In the genomic region with DNA sequence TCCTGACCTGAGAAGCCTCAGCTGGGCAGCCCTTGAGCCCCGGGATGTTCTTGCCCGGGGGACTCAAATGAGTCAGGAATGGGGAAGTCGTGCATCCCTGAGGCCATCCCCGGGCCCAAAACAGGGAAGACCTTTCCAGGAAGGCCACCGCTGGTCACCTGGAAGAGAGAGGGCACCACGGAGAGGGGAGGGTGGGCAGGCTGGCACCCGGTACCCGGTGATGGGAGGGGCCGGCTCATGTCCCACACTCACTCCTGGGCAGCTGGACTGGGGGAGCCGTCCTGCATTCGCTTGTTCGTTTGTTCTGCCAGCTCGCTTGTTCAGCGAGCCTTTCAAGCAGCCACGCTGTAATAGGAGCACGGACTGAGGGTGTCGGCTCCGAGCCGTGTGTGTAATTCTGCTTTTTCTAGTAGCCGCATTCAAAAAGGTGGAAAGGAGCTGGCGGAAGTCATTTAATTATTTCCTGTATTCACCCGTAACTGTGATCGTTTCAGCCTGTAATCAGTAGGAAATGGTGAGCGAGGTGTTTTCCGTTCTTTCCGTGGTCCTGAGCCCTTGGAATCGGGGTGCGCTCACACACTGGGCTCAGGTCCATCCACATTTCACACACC, we compare ENCODE assay signal across 18 cellular contexts. TPM values are rescaled to one million over a fixed set of nuclear protein-coding genes. Genes with fewer than 3 reads are reported as not detected.
DNase-seq lines count a peak whose midpoint lies in the region; ATAC-seq lines count a peak whose summit lies in the region.
"Had no signal": no experiment of that assay in that cellular context is flagged by ENCODE, and none has a peak within 500 bp of the region (broad histone marks: within the 10 kb centered on the region; RNA-seq: fewer than 3 reads in every experiment).

No MANE protein-coding gene starts in this region.

- H3K4me1 Mint-ChIP-seq in activated naive CD8-positive, alpha-beta T cell treated with anti-CD3 and anti-CD28 coated beads, Interleukin-2, amount 10 ng/mL, durations not matched to agents 7 days and 5 days = peaks cover 1% of the 10 kb centered on the region
- no peaks in the 10 kb centered on the region for H3K4me1 Mint-ChIP-seq in activated naive CD8-positive, alpha-beta T cell treated with anti-CD3 and anti-CD28 coated beads for 36 hours
- peaks cover 2% of the 10 kb centered on the region for H3K4me1 Mint-ChIP-seq in T-helper 17 cell

- peaks cover 3% of the 10 kb centered on the region for H3K27me3 Mint-ChIP-seq in activated naive CD8-positive, alpha-beta T cell treated with anti-CD3 and anti-CD28 coated beads, Interleukin-2, amount 10 ng/mL, durations not matched to agents 7 days and 5 days
- peaks cover 5% of the 10 kb centered on the region for H3K27me3 Mint-ChIP-seq in activated naive CD8-positive, alpha-beta T cell treated with anti-CD3 and anti-CD28 coated beads for 36 hours
- peaks cover 22% of the 10 kb centered on the region for H3K27me3 Mint-ChIP-seq in T-helper 17 cell

- peak overlapping the region; percentile 70 for H3K27ac Mint-ChIP-seq in activated naive CD8-positive, alpha-beta T cell treated with anti-CD3 and anti-CD28 coated beads, Interleukin-2, amount 10 ng/mL, durations not matched to agents 7 days and 5 days
- H3K27ac Mint-ChIP-seq in activated naive CD8-positive, alpha-beta T cell treated with anti-CD3 and anti-CD28 coated beads for 36 hours = no peak overlapping the region
- no peak overlapping the region for H3K27ac Mint-ChIP-seq in T-helper 17 cell
- H3K27ac Mint-ChIP-seq: progenitor cell of endocrine pancreas had no signal

- H3K4ac ChIP-seq in mesendoderm (ENCODE audit: low read depth, low read length) = no peak overlapping the region

- no peak overlapping the region for H3K18ac ChIP-seq in mesendoderm (ENCODE audit: low read length)

- H3K9me3 Mint-ChIP-seq in activated naive CD8-positive, alpha-beta T cell treated with anti-CD3 and anti-CD28 coated beads, Interleukin-2, amount 10 ng/mL, durations not matched to agents 7 days and 5 days = no peaks in the 10 kb centered on the region
- no peaks in the 10 kb centered on the region for H3K9me3 Mint-ChIP-seq in activated naive CD8-positive, alpha-beta T cell treated with anti-CD3 and anti-CD28 coated beads for 36 hours

- no peaks in the 10 kb centered on the region for H3K4me1 ChIP-seq in mesendoderm (ENCODE audit: control insufficient read depth, low read depth, low read length)
- H3K4me1 ChIP-seq: left lung had no signal

- H2BK5ac ChIP-seq in mesendoderm (ENCODE audit: low read length) = no peak overlapping the region

- no peak overlapping the region for H3K4me3 ChIP-seq in mesendoderm (ENCODE audit: low read length)
- H3K4me3 ChIP-seq: left lung, stomach had no signal

- no peak overlapping the region for H4K8ac ChIP-seq in mesendoderm (ENCODE audit: low read depth, low read length)

- H2AK5ac ChIP-seq in mesendoderm (ENCODE audit: low read length) = no peak overlapping the region

- H4K5ac ChIP-seq in mesendoderm (ENCODE audit: low read length) = no peak overlapping the region

- peak overlapping the region; percentile 15 for H3K23ac ChIP-seq in mesendoderm (ENCODE audit: low read length)

- no peaks in the 10 kb centered on the region for H3K36me3 ChIP-seq in mesendoderm (ENCODE audit: control insufficient read depth, insufficient read depth, low read length)
- H3K36me3 ChIP-seq: left lung, stomach had no signal

- no peak overlapping the region for H2BK15ac ChIP-seq in mesendoderm (replicated peaks; ENCODE audit: low read depth)

- no CpG with 5 or more reads among the region's 28 CpGs for WGBS in mesendoderm (ENCODE audit: extremely low coverage, insufficient coverage, low lambda C conversion rate)

- no peak overlapping the region for H3K27ac ChIP-seq in mesendoderm (ENCODE audit: low read depth, low read length)
- H3K27ac ChIP-seq: left lung, stomach had no signal

- ATAC-seq in activated naive CD8-positive, alpha-beta T cell treated with anti-CD3 and anti-CD28 coated beads, Interleukin-2, amount 10 ng/mL, durations not matched to agents 7 days and 5 days (ENCODE audit: low read depth) = no peak
- no peak for ATAC-seq in T-helper 17 cell

- no peak overlapping the region for H3K4me2 ChIP-seq in mesendoderm (ENCODE audit: low read length)

- H3K9ac ChIP-seq in mesendoderm (ENCODE audit: low read length) = no peak overlapping the region

- no peaks in the 10 kb centered on the region for H3K36me3 Mint-ChIP-seq in activated naive CD8-positive, alpha-beta T cell treated with anti-CD3 and anti-CD28 coated beads, Interleukin-2, amount 10 ng/mL, durations not matched to agents 7 days and 5 days
- H3K36me3 Mint-ChIP-seq in activated naive CD8-positive, alpha-beta T cell treated with anti-CD3 and anti-CD28 coated beads for 36 hours = no peaks in the 10 kb centered on the region
- no peaks in the 10 kb centered on the region for H3K36me3 Mint-ChIP-seq in T-helper 17 cell (ENCODE audit: low read depth)

- H3K79me1 ChIP-seq in mesendoderm (ENCODE audit: low read length) = no peaks in the 10 kb centered on the region

- no peaks in the 10 kb centered on the region for H3K9me3 ChIP-seq in T-helper 17 cell (ENCODE audit: control insufficient read depth, low read length, poor library complexity, severe bottlenecking)
- H3K9me3 ChIP-seq: left lung, stomach had no signal

- POLR2A ChIA-PET in activated naive CD8-positive, alpha-beta T cell treated with anti-CD3 and anti-CD28 coated beads, Interleukin-2, amount 10 ng/mL, durations not matched to agents 7 days and 5 days (lab: Charles Lee) = no interaction called here

- H2BK120ac ChIP-seq in mesendoderm (ENCODE audit: low read depth, low read length) = no peak overlapping the region

- no peak for DNase-seq in activated naive CD8-positive, alpha-beta T cell treated with anti-CD3 and anti-CD28 coated beads, Interleukin-2, amount 10 ng/mL, durations not matched to agents 7 days and 5 days
- no peak for DNase-seq in activated naive CD8-positive, alpha-beta T cell treated with anti-CD3 and anti-CD28 coated beads for 36 hours
- DNase-seq in T-helper 17 cell (no peak), mesendoderm (no peak), DMS114 treated with DMSO at 0.1 percent for 48 hours (lab: John Stamatoyannopoulos, UW; ENCODE audit: unreplicated experiment) (no peak), NCI-H1048 (lab: John Stamatoyannopoulos, UW) (no peak), D341Med (ENCODE audit: low spot score) (no peak)
- DNase-seq in effector CD4-positive, alpha-beta T cell = no peak
- DNase-seq: amniotic stem cell; cerebellar nuclear complex; left lung; MV-4-11; NCI-H2107; NCI-H526 treated with DMSO at 0.1 percent for 48 hours; stimulated activated CD4-positive, alpha-beta T cell treated with anti-CD3 and anti-CD28 coated beads, Interleukin-12 subunit alpha, Interleukin-12 subunit beta, amount 100 ng/mL, for 4 hours; stomach had no signal

- no peaks in the 10 kb centered on the region for H3K27me3 ChIP-seq in mesendoderm (ENCODE audit: insufficient read depth, low read length, poor library complexity)

- no peak overlapping the region for H3K56ac ChIP-seq in mesendoderm (ENCODE audit: low read length)

- H3K79me2 ChIP-seq in mesendoderm (ENCODE audit: control insufficient read depth, insufficient read depth, low read length) = no peaks in the 10 kb centered on the region

- peak overlapping the region; percentile 8 for H3K4me3 Mint-ChIP-seq in activated naive CD8-positive, alpha-beta T cell treated with anti-CD3 and anti-CD28 coated beads, Interleukin-2, amount 10 ng/mL, durations not matched to agents 7 days and 5 days
- H3K4me3 Mint-ChIP-seq in activated naive CD8-positive, alpha-beta T cell treated with anti-CD3 and anti-CD28 coated beads for 36 hours = no peak overlapping the region
- peak overlapping the region; percentile 62 for H3K4me3 Mint-ChIP-seq in T-helper 17 cell

RNA-seq across cellular contexts. Expression of a gene that starts 48.4 kb away (rescaled TPM):
- total RNA-seq in activated naive CD8-positive, alpha-beta T cell treated with anti-CD3 and anti-CD28 coated beads, Interleukin-2, amount 10 ng/mL, durations not matched to agents 7 days and 5 days = not detected
- total RNA-seq in activated naive CD8-positive, alpha-beta T cell treated with anti-CD3 and anti-CD28 coated beads for 36 hours = not detected
- total RNA-seq in T-helper 17 cell = not detected
- polyA plus RNA-seq in mesendoderm (2013, experiment 1 of 2) = not detected
- not detected for polyA plus RNA-seq in mesendoderm (2013, experiment 2 of 2)
- total RNA-seq: left lung, progenitor cell of endocrine pancreas, RPMI7951, stomach had no signal
- polyA plus RNA-seq: stomach had no signal

RNA-seq across cellular contexts. Expression of a gene that starts 51.6 kb away (rescaled TPM):
- 1 to 10 TPM in 1 of 2 experiments, under 1 TPM in 1; 0.62 to 1.1 TPM for total RNA-seq in activated naive CD8-positive, alpha-beta T cell treated with anti-CD3 and anti-CD28 coated beads, Interleukin-2, amount 10 ng/mL, durations not matched to agents 7 days and 5 days
- under 1 TPM; 0.50 to 0.58 TPM for total RNA-seq in activated naive CD8-positive, alpha-beta T cell treated with anti-CD3 and anti-CD28 coated beads for 36 hours
- under 1 TPM in 1 of 2 donors, not detected in 1; 0.31 TPM for total RNA-seq in T-helper 17 cell
- polyA plus RNA-seq in mesendoderm (2013, experiment 1 of 2) = 0.73 TPM
- 0.73 TPM for polyA plus RNA-seq in mesendoderm (2013, experiment 2 of 2)
- total RNA-seq: RPMI7951 had no signal

RNA-seq across cellular contexts. Expression of a gene that starts 54.0 kb away (rescaled TPM):
- total RNA-seq in activated naive CD8-positive, alpha-beta T cell treated with anti-CD3 and anti-CD28 coated beads, Interleukin-2, amount 10 ng/mL, durations not matched to agents 7 days and 5 days = 10 to 100 TPM; 40.2 to 41.6 TPM
- 10 to 100 TPM; 30.2 to 31.2 TPM for total RNA-seq in activated naive CD8-positive, alpha-beta T cell treated with anti-CD3 and anti-CD28 coated beads for 36 hours
- total RNA-seq in T-helper 17 cell = 10 to 100 TPM; 24.8 to 25.9 TPM
- polyA plus RNA-seq in mesendoderm (2013, experiment 1 of 2) = 13.8 TPM
- polyA plus RNA-seq in mesendoderm (2013, experiment 2 of 2) = 13.7 TPM
